ENCODE assay signal across 9 cellular contexts in genomic region chrX:29090811-29091210, GRCh38.
DNase-seq lines count a peak whose midpoint lies in the region; ATAC-seq and TF ChIP-seq lines count a peak whose summit lies in the region.
"Had no signal": no experiment of that assay in that cellular context is flagged by ENCODE, and none has a peak within 500 bp of the region (broad histone marks: within the 10 kb centered on the region; RNA-seq: fewer than 3 reads in every experiment).

No MANE protein-coding gene starts in this region.

- intact Hi-C loops in spleen (cut with DNase I; ENCODE audit: low total_unique reads) = no loop called here

- H3K4me3 ChIP-seq in GM06990 (replicated peaks; ENCODE audit: low read depth, low read length) (no peak overlapping the region), endodermal cell (ENCODE audit: low read length) (no peak overlapping the region), spleen (no peak overlapping the region)

- no peak overlapping the region for H3K9ac ChIP-seq in endodermal cell (ENCODE audit: extremely low read depth, low read length, poor library complexity, severe bottlenecking)

- H3K36me3 ChIP-seq in GM06990 (ENCODE audit: control insufficient read depth, insufficient read depth, low read length) (no peaks in the 10 kb centered on the region), endodermal cell (ENCODE audit: control insufficient read depth, insufficient read depth, low read length) (no peaks in the 10 kb centered on the region), spleen (no peaks in the 10 kb centered on the region)

- TF ChIP-seq CTCF in GM06990 (IDR thresholded peaks at IDR 0.05; ENCODE audit: insufficient read depth, low read length, poor library complexity, severe bottlenecking) = peak; percentile 37
- peak; percentile 79 for TF ChIP-seq CTCF in endodermal cell (conservative IDR thresholded peaks at IDR 0.05)
- no peak for TF ChIP-seq CTCF in mesothelial cell of epicardium (IDR thresholded peaks at IDR 0.05; ENCODE audit: unreplicated experiment)
- no peak for TF ChIP-seq CTCF in spleen (IDR thresholded peaks at IDR 0.05 in 8 of 11, conservative IDR thresholded peaks at IDR 0.05 in 3 of 11)

- peaks cover 3% of the 10 kb centered on the region for H3K4me1 Mint-ChIP-seq in endodermal cell
- peaks cover 7% of the 10 kb centered on the region for H3K4me1 Mint-ChIP-seq in mesothelial cell of epicardium
- H3K4me1 Mint-ChIP-seq: activated B cell treated with CpG ODN at 0.5 μM for 24 hours had no signal

- H3K4me1 ChIP-seq in endodermal cell (ENCODE audit: control insufficient read depth, insufficient read depth, low read length) = no peaks in the 10 kb centered on the region
- no peaks in the 10 kb centered on the region for H3K4me1 ChIP-seq in spleen

- no peak for TF ChIP-seq POLR2A in erythroblast (IDR thresholded peaks at IDR 0.05; ENCODE audit: low read length)
- TF ChIP-seq POLR2A in spleen (IDR thresholded peaks at IDR 0.05) = no peak

- no peak overlapping the region for H3K27ac Mint-ChIP-seq in endodermal cell
- H3K27ac Mint-ChIP-seq in mesothelial cell of epicardium = peak overlapping the region; percentile 44
- H3K27ac Mint-ChIP-seq: activated B cell treated with CpG ODN at 0.5 μM for 24 hours had no signal

- 58% methylated on average over 2 of the region's 2 CpGs; no CpG with 5 or more reads in 1 of the 2 experiments for WGBS in endodermal cell (ENCODE audit: insufficient coverage in 1 of 2, insufficient read length in 1 of 2), 2 experiments
- WGBS in spleen, 5 donors = 32 to 55% (median 45%) methylated on average over 2 of the region's 2 CpGs

- no peak for ATAC-seq in HG02571 (IDR thresholded peaks at IDR 0.05; ENCODE audit: unreplicated experiment)

- no peak overlapping the region for H3K27ac ChIP-seq in endodermal cell (ENCODE audit: low read depth, low read length)
- no peak overlapping the region for H3K27ac ChIP-seq in spleen

- H3K9me3 ChIP-seq in endodermal cell (ENCODE audit: control insufficient read depth, low read length) (no peaks in the 10 kb centered on the region), spleen (no peaks in the 10 kb centered on the region)

- peaks cover 2% of the 10 kb centered on the region for H3K9me3 Mint-ChIP-seq in endodermal cell
- H3K9me3 Mint-ChIP-seq in mesothelial cell of epicardium = peaks cover 5% of the 10 kb centered on the region
- H3K9me3 Mint-ChIP-seq: activated B cell treated with CpG ODN at 0.5 μM for 24 hours had no signal

- no peaks in the 10 kb centered on the region for H3K27me3 Mint-ChIP-seq in endodermal cell (ENCODE audit: insufficient read depth)
- no peaks in the 10 kb centered on the region for H3K27me3 Mint-ChIP-seq in mesothelial cell of epicardium (ENCODE audit: low read depth)
- H3K27me3 Mint-ChIP-seq: activated B cell treated with CpG ODN at 0.5 μM for 24 hours had no signal

- H3K27me3 ChIP-seq in GM06990 (replicated peaks; ENCODE audit: control insufficient read depth, insufficient read depth, low read length) (no peaks in the 10 kb centered on the region), endodermal cell (ENCODE audit: control insufficient read depth, insufficient read depth, low read length, poor library complexity, severe bottlenecking) (no peaks in the 10 kb centered on the region), spleen (replicated peaks in 1 of 7) (no peaks in the 10 kb centered on the region)

- H3K4me3 Mint-ChIP-seq in endodermal cell (no peak overlapping the region), mesothelial cell of epicardium (no peak overlapping the region)
- H3K4me3 Mint-ChIP-seq: activated B cell treated with CpG ODN at 0.5 μM for 24 hours had no signal

- DNase-seq in GM06990 (ENCODE audit: extremely low read depth, insufficient read length) = no peak
- peak; percentile 1 for DNase-seq in NCI-H2227 treated with DMSO at 0.1 percent for 48 hours (lab: John Stamatoyannopoulos, UW)
- no peak for DNase-seq in endodermal cell
- no peak for DNase-seq in mesothelial cell of epicardium (ENCODE audit: low spot score in 2 of 2, unreplicated experiment in 2 of 2)
- DNase-seq in erythroblast (lab: John Stamatoyannopoulos, UW) = no peak
- DNase-seq in spleen = no peak
- DNase-seq in HUDEP-2 (lab: John Stamatoyannopoulos, UW; ENCODE audit: unreplicated experiment in 76 of 76) = no peak
- DNase-seq: activated B cell treated with CpG ODN at 0.5 μM for 24 hours had no signal

- H3K36me3 Mint-ChIP-seq in endodermal cell (ENCODE audit: low read depth) = no peaks in the 10 kb centered on the region
- no peaks in the 10 kb centered on the region for H3K36me3 Mint-ChIP-seq in mesothelial cell of epicardium

Comparison
In these comparisons a context has a peak if more than half of its experiments do, and no peak if none do; other contexts are left out.
1. CTCF ChIP-seq: peak in GM06990 (single experiment) and endodermal cell (single experiment); none in mesothelial cell of epicardium (single experiment) and spleen (0 of 11).